In genomic region chr3:61358364-61358763, GRCh38 we compare ENCODE assay signal across 8 cellular contexts.
DNase-seq lines count a peak whose midpoint lies in the region; ATAC-seq, FAIRE-seq and TF ChIP-seq lines count a peak whose summit lies in the region.

No MANE protein-coding gene starts in this region.

- no peak for ATAC-seq in HepG2
- peak; percentile 99 for ATAC-seq in HG03378 (IDR thresholded peaks at IDR 0.05; ENCODE audit: unreplicated experiment)

- TF ChIP-seq EP300 in HepG2 (IDR thresholded peaks at IDR 0.05; ENCODE audit: low read depth in 2 of 2, low read length in 2 of 2) (no peak), HepG2 (CRISPR knock-in tag; IDR thresholded peaks at IDR 0.05; ENCODE audit: borderline replicate concordance) (no peak)

- in situ Hi-C loops in HepG2 (cut with HindIII; ENCODE audit: extremely low pct_ligation_motif_present, low pct_unique_long_range_greater_than_20kb), result no loop called here

- H2AFZ ChIP-seq in HepG2 (ENCODE audit: low read length), result no peak overlapping the region

- H3K4me3 ChIP-seq in liver (ENCODE audit: low read depth in 1 of 3, low read length in 3 of 3), result no peak overlapping the region
- H3K4me3 ChIP-seq in HepG2 (replicated peaks in 1 of 3; ENCODE audit: insufficient read depth in 1 of 3, low read depth in 2 of 3, low read length in 3 of 3), result no peak overlapping the region
- H3K4me3 ChIP-seq in dorsolateral prefrontal cortex, result peak overlapping the region in 5 of 59 donors; percentile 27 to 52 (median 37)

- no peaks in the 10 kb centered on the region for H3K4me1 ChIP-seq in liver (ENCODE audit: control insufficient read depth in 4 of 4, insufficient read depth in 4 of 4, low read length in 3 of 4)
- no peaks in the 10 kb centered on the region; the same call in 1 of the 2 replicates for H3K4me1 ChIP-seq in HepG2 (ENCODE audit: insufficient read depth, low read length)

- no peaks in the 10 kb centered on the region for H3K36me3 ChIP-seq in liver (ENCODE audit: control insufficient read depth in 4 of 4, insufficient read depth in 3 of 4, low read depth in 1 of 4, low read length in 3 of 4)
- H3K36me3 ChIP-seq in HepG2 (replicated peaks in 1 of 2; ENCODE audit: control insufficient read depth in 1 of 2, insufficient read depth in 2 of 2, low read length in 2 of 2), result no peaks in the 10 kb centered on the region

- no peak overlapping the region for H3K27ac ChIP-seq in liver (ENCODE audit: low read depth in 1 of 2, low read length in 2 of 2)
- no peak overlapping the region for H3K27ac ChIP-seq in HepG2 (ENCODE audit: extremely low read length, insufficient read depth, low read length)
- no peak overlapping the region for H3K27ac ChIP-seq in dorsolateral prefrontal cortex

- WGBS in liver, result 29% methylated on average over 2 of the region's 2 CpGs
- WGBS in HepG2 (ENCODE audit: low lambda C conversion rate), result 8% methylated on average over 2 of the region's 2 CpGs

- H3K27me3 ChIP-seq in liver (ENCODE audit: control insufficient read depth in 4 of 4, insufficient read depth in 4 of 4, low read length in 3 of 4), result no peaks in the 10 kb centered on the region
- H3K27me3 ChIP-seq in HepG2 (ENCODE audit: control insufficient read depth in 1 of 2, insufficient read depth in 2 of 2, low read length in 2 of 2), result no peaks in the 10 kb centered on the region
- H3K27me3 ChIP-seq in dorsolateral prefrontal cortex, result no peaks in the 10 kb centered on the region

- TF ChIP-seq POLR2A in HepG2 (IDR thresholded peaks at IDR 0.05; ENCODE audit: insufficient read depth in 1 of 2, low read depth in 2 of 2, low read length in 2 of 2), result no peak

- no TSS peak for BruUV-seq in HepG2 (replicated peaks; lab: Mats Ljungman, UMichigan)

- no peak overlapping the region for H3K4me2 ChIP-seq in HepG2 (ENCODE audit: low read depth, low read length)

- TF ChIP-seq RAD21 in liver (IDR thresholded peaks at IDR 0.05) (peak in 1 of 2 donors; percentile 17), HepG2 (CRISPR knock-in tag; IDR thresholded peaks at IDR 0.05) (no peak)

- H3K9ac ChIP-seq in liver (ENCODE audit: low read depth in 1 of 2, low read length in 2 of 2), result no peak overlapping the region
- H3K9ac ChIP-seq in HepG2 (ENCODE audit: insufficient read depth, low read depth, low read length), result no peak overlapping the region

- no peaks in the 10 kb centered on the region for H3K9me3 ChIP-seq in liver (ENCODE audit: control insufficient read depth in 4 of 4, low read length in 3 of 4)
- no peaks in the 10 kb centered on the region for H3K9me3 ChIP-seq in HepG2 (ENCODE audit: low read length)

- CTCF ChIA-PET in HepG2 (lab: Yijun Ruan, JAX; ENCODE audit: low intra/inter-chr PET ratio, low total read pairs), result no interaction called here

- no peaks in the 10 kb centered on the region for H3K79me2 ChIP-seq in HepG2 (ENCODE audit: insufficient read depth, low read length)

- no peaks in the 10 kb centered on the region for H4K20me1 ChIP-seq in HepG2 (ENCODE audit: insufficient read depth, low read length)

- intact Hi-C loops in HepG2 (cut with micrococcal nuclease; ENCODE audit: unreplicated experiment) (no loop called here), dorsolateral prefrontal cortex (cut with DNase I) (no loop called here), posterior vena cava (cut with DNase I) (no loop called here)

- FAIRE-seq in HepG2 (lab: Jason Lieb, UNC), result no peak

- DNase-seq in HepG2 (ENCODE audit: low spot score), result no peak
- peak; percentile 11 to 84 (median 72) for DNase-seq in dorsolateral prefrontal cortex
- peak; percentile 88 for DNase-seq in posterior vena cava (ENCODE audit: low spot score)
- no peak for DNase-seq in iPS-NIHi11 (ENCODE audit: low spot score)
- DNase-seq in NK-92 (lab: John Stamatoyannopoulos, UW; ENCODE audit: unreplicated experiment), result no peak
- DNase-seq in activated CD8-positive, alpha-beta memory T cell treated with anti-CD3 and anti-CD28 coated beads for 24 hours, result no peak

- POLR2A ChIA-PET in HepG2 (lab: Yijun Ruan, JAX), result no interaction called here

- TF ChIP-seq CTCF in liver (IDR thresholded peaks at IDR 0.05; ENCODE audit: low read depth, low read length, missing input control) (no peak), HepG2 (CRISPR knock-in tag; IDR thresholded peaks at IDR 0.05) (no peak), dorsolateral prefrontal cortex (IDR thresholded peaks at IDR 0.05 in 54 of 56, conservative IDR thresholded peaks at IDR 0.05 in 2 of 56; ENCODE audit: low read depth in 1 of 56, partially characterized antibody in 56 of 56) (peak in 4 of 56 donors; percentile 9 to 12 (median 12))

TF ChIP-seq in liver, 16 proteins besides CTCF, POLR2A, EP300 and RAD21:
- TF ChIP-seq HNF4G (IDR thresholded peaks at IDR 0.05) (no peak), NR2F2 (IDR thresholded peaks at IDR 0.05) (peak; percentile 83), SP1 (IDR thresholded peaks at IDR 0.05) (peak; percentile 10), RXRA (IDR thresholded peaks at IDR 0.05) (peak; percentile 31 to 43)

TF ChIP-seq in HepG2, 621 proteins besides CTCF, POLR2A, EP300 and RAD21:
- no peak for TF ChIP-seq ZNF441 (CRISPR knock-in tag; IDR thresholded peaks at IDR 0.05; ENCODE audit: borderline replicate concordance)
- TF ChIP-seq NFRKB (IDR thresholded peaks at IDR 0.05), result no peak
- no peak for TF ChIP-seq NFYC (CRISPR knock-in tag; IDR thresholded peaks at IDR 0.05)
- no peak for TF ChIP-seq HINFP (CRISPR knock-in tag; IDR thresholded peaks at IDR 0.05; ENCODE audit: low read depth)
- TF ChIP-seq ZNF891 (CRISPR knock-in tag; IDR thresholded peaks at IDR 0.05), result no peak

Comparison
In these comparisons a context has a peak if more than half of its experiments do, and no peak if none do; other contexts are left out.
1. DNase-seq: peak in dorsolateral prefrontal cortex (10 of 10) and posterior vena cava (single experiment); none in HepG2 (single experiment), iPS-NIHi11 (single experiment), NK-92 (single experiment) and activated CD8-positive, alpha-beta memory T cell treated with anti-CD3 and anti-CD28 coated beads for 24 hours (single experiment).